In genomic region chr11:47438721-47439120, GRCh38 we compare ENCODE assay signal across 1 cellular context.
TF ChIP-seq lines count a peak whose summit lies in the region.

No MANE protein-coding gene starts in this region.

TF ChIP-seq in K562, 482 proteins besides CTCF, POLR2A, EP300 and RAD21:
- no peak for TF ChIP-seq BMI1 (IDR thresholded peaks at IDR 0.05; ENCODE audit: low read length)
- no peak for TF ChIP-seq CHD4 (IDR thresholded peaks at IDR 0.05; ENCODE audit: insufficient read depth, insufficient replicate concordance, low read depth, low read length, poor library complexity, severe bottlenecking)
- TF ChIP-seq HOXB6 (CRISPR knock-in tag; IDR thresholded peaks at IDR 0.05; ENCODE audit: borderline replicate concordance), result no peak
- TF ChIP-seq, protein P1, sequence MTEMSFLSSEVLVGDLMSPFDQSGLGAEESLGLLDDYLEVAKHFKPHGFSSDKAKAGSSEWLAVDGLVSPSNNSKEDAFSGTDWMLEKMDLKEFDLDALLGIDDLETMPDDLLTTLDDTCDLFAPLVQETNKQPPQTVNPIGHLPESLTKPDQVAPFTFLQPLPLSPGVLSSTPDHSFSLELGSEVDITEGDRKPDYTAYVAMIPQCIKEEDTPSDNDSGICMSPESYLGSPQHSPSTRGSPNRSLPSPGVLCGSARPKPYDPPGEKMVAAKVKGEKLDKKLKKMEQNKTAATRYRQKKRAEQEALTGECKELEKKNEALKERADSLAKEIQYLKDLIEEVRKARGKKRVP (CRISPR knock-in tag; IDR thresholded peaks at IDR 0.05), result no peak
- TF ChIP-seq ETV6 (IDR thresholded peaks at IDR 0.05; ENCODE audit: borderline replicate concordance in 1 of 2, low read depth in 2 of 2, low read length in 1 of 2), result no peak
- TF ChIP-seq ETV6 (CRISPR knock-in tag; IDR thresholded peaks at IDR 0.05; ENCODE audit: borderline replicate concordance), result no peak
- TF ChIP-seq, protein P2, sequence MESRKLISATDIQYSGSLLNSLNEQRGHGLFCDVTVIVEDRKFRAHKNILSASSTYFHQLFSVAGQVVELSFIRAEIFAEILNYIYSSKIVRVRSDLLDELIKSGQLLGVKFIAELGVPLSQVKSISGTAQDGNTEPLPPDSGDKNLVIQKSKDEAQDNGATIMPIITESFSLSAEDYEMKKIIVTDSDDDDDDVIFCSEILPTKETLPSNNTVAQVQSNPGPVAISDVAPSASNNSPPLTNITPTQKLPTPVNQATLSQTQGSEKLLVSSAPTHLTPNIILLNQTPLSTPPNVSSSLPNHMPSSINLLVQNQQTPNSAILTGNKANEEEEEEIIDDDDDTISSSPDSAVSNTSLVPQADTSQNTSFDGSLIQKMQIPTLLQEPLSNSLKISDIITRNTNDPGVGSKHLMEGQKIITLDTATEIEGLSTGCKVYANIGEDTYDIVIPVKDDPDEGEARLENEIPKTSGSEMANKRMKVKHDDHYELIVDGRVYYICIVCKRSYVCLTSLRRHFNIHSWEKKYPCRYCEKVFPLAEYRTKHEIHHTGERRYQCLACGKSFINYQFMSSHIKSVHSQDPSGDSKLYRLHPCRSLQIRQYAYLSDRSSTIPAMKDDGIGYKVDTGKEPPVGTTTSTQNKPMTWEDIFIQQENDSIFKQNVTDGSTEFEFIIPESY (CRISPR knock-in tag; IDR thresholded peaks at IDR 0.05), result peak; percentile 88
- TF ChIP-seq CAMTA2 (CRISPR knock-in tag; conservative IDR thresholded peaks at IDR 0.05), result no peak
TF ChIP-seq in K562: peak in this region for 1.
